In genomic region chr17:81925860-81926450, GRCh38 we compare ENCODE assay signal across 8 cellular contexts. TPM values are rescaled to one million over a fixed set of nuclear protein-coding genes. Genes with fewer than 3 reads are reported as not detected.
DNase-seq lines count a peak whose midpoint lies in the region; ATAC-seq and TF ChIP-seq lines count a peak whose summit lies in the region.

No MANE protein-coding gene starts in this region.

- H3K36me3 ChIP-seq in fibroblast of lung (ENCODE audit: control insufficient read depth, insufficient read depth, low read length) (peaks cover 17% of the 10 kb centered on the region), rectal smooth muscle tissue (ENCODE audit: control insufficient read depth, insufficient read depth, low read length) (peaks cover 15% of the 10 kb centered on the region)

- H3K4me1 ChIP-seq in fibroblast of lung (ENCODE audit: control insufficient read depth, extremely low read depth, insufficient read depth, low read length) (peaks cover 27% of the 10 kb centered on the region), rectal smooth muscle tissue (ENCODE audit: control insufficient read depth, insufficient read depth, low read length) (peaks cover 20% of the 10 kb centered on the region)

- POLR2A ChIA-PET in T-cell (lab: Charles Lee): no interaction called here

- no peak overlapping the region for H2AFZ ChIP-seq in fibroblast of lung (ENCODE audit: low read length)

- peak in 1 of 4 experiments; percentile 15 for ATAC-seq in T-cell (replicated peaks in 1 of 4)
- no peak for ATAC-seq in HG03045 (IDR thresholded peaks at IDR 0.05; ENCODE audit: unreplicated experiment)

- H3K9me3 Mint-ChIP-seq in T-cell: no peaks in the 10 kb centered on the region

- H3K36me3 Mint-ChIP-seq in T-cell: no peaks in the 10 kb centered on the region

- no peaks in the 10 kb centered on the region for H3K9me3 ChIP-seq in fibroblast of lung (ENCODE audit: control insufficient read depth, insufficient read depth, low read depth, low read length)

- H3K27me3 ChIP-seq in fibroblast of lung (ENCODE audit: control insufficient read depth, insufficient read depth, low read length): no peaks in the 10 kb centered on the region
- H3K27me3 ChIP-seq in rectal smooth muscle tissue (ENCODE audit: control insufficient read depth, insufficient read depth, low read length): no peaks in the 10 kb centered on the region

- H3K4me3 Mint-ChIP-seq in T-cell: peak overlapping the region; percentile 81 to 90 (median 83)

- H3K4me3 ChIP-seq in GM12864 (ENCODE audit: low read depth, low read length) (peak overlapping the region; percentile 61), fibroblast of lung (replicated peaks in 1 of 4; ENCODE audit: control extremely low read depth in 1 of 4, insufficient read depth in 1 of 4, low read depth in 3 of 4, low read length in 4 of 4) (peak overlapping the region; percentile 67 to 91 (median 77)), rectal smooth muscle tissue (ENCODE audit: low read length) (peak overlapping the region; percentile 89)

- H3K27ac ChIP-seq in fibroblast of lung (ENCODE audit: insufficient read depth, low read length) (peak overlapping the region; percentile 92), rectal smooth muscle tissue (ENCODE audit: low read depth, low read length) (peak overlapping the region; percentile 91)

- peaks cover 21 to 37% (median 22%) of the 10 kb centered on the region in 3 donors for H3K4me1 Mint-ChIP-seq in T-cell

- CTCF ChIA-PET in T-cell (lab: Charles Lee): interaction anchor here in 1 of 2 donors (0.7 kb wide), 1 partner anchor 33 kb away, joined by 4 read pairs; no protein-coding TSS in a partner anchor

- H3K9ac ChIP-seq in fibroblast of lung (ENCODE audit: insufficient read depth, low read length) (peak overlapping the region; percentile 92), rectal smooth muscle tissue (ENCODE audit: low read length) (peak overlapping the region; percentile 61)

- H3K27ac Mint-ChIP-seq in T-cell: peak overlapping the region; percentile 88 to 89

- TF ChIP-seq CTCF in GM12864 (IDR thresholded peaks at IDR 0.05; ENCODE audit: low read depth, low read length, missing control alignments): no peak
- no peak for TF ChIP-seq CTCF in fibroblast of lung (conservative IDR thresholded peaks at IDR 0.05 in 1 of 2, IDR thresholded peaks at IDR 0.05 in 1 of 2; ENCODE audit: low read depth in 1 of 2, low read length in 2 of 2)

- no peaks in the 10 kb centered on the region for H4K20me1 ChIP-seq in fibroblast of lung (ENCODE audit: control insufficient read depth, extremely low read depth, insufficient read depth, low read length)

- peaks cover 52% of the 10 kb centered on the region for H3K79me2 ChIP-seq in fibroblast of lung (ENCODE audit: control insufficient read depth, insufficient read depth, low read length)

- no peak for DNase-seq in GM12864 (ENCODE audit: low read depth)
- no peak for DNase-seq in T-cell
- no peak for DNase-seq in fibroblast of lung (ENCODE audit: low read depth in 2 of 2)
- DNase-seq in NCI-H1694 treated with DMSO at 0.1 percent for 48 hours (lab: John Stamatoyannopoulos, UW): no peak
- no peak for DNase-seq in T1000 (lab: John Stamatoyannopoulos, UW)
- no peak for DNase-seq in NCI-H1694 (lab: John Stamatoyannopoulos, UW)

- H3K27me3 Mint-ChIP-seq in T-cell: peaks cover 0 to 14% of the 10 kb centered on the region in 2 donors

- peak overlapping the region; percentile 98 for H3K4me2 ChIP-seq in fibroblast of lung (ENCODE audit: extremely low read depth, insufficient read depth, low read length)

RNA-seq across cellular contexts. Expression of gene MAFG, which starts 1.6 kb away (rescaled TPM):
- total RNA-seq in T-cell (10 to 100 TPM; 10.6 to 24.8 (median 18.8) TPM), fibroblast of lung (18.0 and 20.6 TPM in 2 replicates)
- 11.0 and 11.3 TPM in 2 replicates for polyA plus RNA-seq in fibroblast of lung
- 12.8 and 13.4 TPM in 2 replicates for polyA plus RNA-seq in fibroblast of lung (2012)
- 18.5 and 20.1 TPM in 2 replicates for polyA minus RNA-seq in fibroblast of lung (ENCODE audit: low replicate concordance)

RNA-seq across cellular contexts. Expression of gene SIRT7, which starts 8.0 kb away (rescaled TPM):
- 10 to 100 TPM; 54.3 to 96.2 (median 77.4) TPM for total RNA-seq in T-cell
- 14.9 and 18.7 TPM in 2 replicates for total RNA-seq in fibroblast of lung
- 3.3 and 4.4 TPM in 2 replicates for polyA plus RNA-seq in fibroblast of lung
- polyA plus RNA-seq in fibroblast of lung (2012): 10.1 and 17.6 TPM in 2 replicates
- 39.3 and 50.8 TPM in 2 replicates for polyA minus RNA-seq in fibroblast of lung (ENCODE audit: low replicate concordance)

RNA-seq across cellular contexts. Expression of gene PYCR1, which starts 11.1 kb away (rescaled TPM):
- 10 to 100 TPM in 2 of 5 donors, 1 to 10 TPM in 2, under 1 TPM in 1; 0.93 to 15.4 (median 8.2) TPM for total RNA-seq in T-cell
- total RNA-seq in fibroblast of lung: 73.7 and 102 TPM in 2 replicates
- 34.2 and 56.8 TPM in 2 replicates for polyA plus RNA-seq in fibroblast of lung
- 52.2 and 74.6 TPM in 2 replicates for polyA plus RNA-seq in fibroblast of lung (2012)
- polyA minus RNA-seq in fibroblast of lung (ENCODE audit: low replicate concordance): 85.0 and 116 TPM in 2 replicates

RNA-seq across cellular contexts. Expression of gene PCYT2, which starts 14.8 kb away (rescaled TPM):
- total RNA-seq in T-cell (10 to 100 TPM; 24.5 to 55.2 (median 48.2) TPM), fibroblast of lung (31.6 and 65.6 TPM in 2 replicates)
- polyA plus RNA-seq in fibroblast of lung: 46.0 and 61.1 TPM in 2 replicates
- polyA plus RNA-seq in fibroblast of lung (2012): 57.9 and 83.5 TPM in 2 replicates
- polyA minus RNA-seq in fibroblast of lung (ENCODE audit: low replicate concordance): 66.2 and 129 TPM in 2 replicates

RNA-seq across cellular contexts. Expression of gene MYADML2, which starts 21.1 kb away (rescaled TPM):
- total RNA-seq in T-cell (not detected), fibroblast of lung (not detected in 2 replicates)
- not detected in 2 replicates for polyA plus RNA-seq in fibroblast of lung
- 0.06 TPM in 1 of 2 replicates, not detected in the other for polyA plus RNA-seq in fibroblast of lung (2012)
- not detected in 2 replicates for polyA minus RNA-seq in fibroblast of lung (ENCODE audit: low replicate concordance)
